Comparison of ENCODE assay signal across 29 cellular contexts in genomic region chr14:38971258-38971921, GRCh38.
"Had no signal": no experiment of that assay in that cellular context is flagged by ENCODE, and none has a peak within 500 bp of the region (broad histone marks: within the 10 kb centered on the region; RNA-seq: fewer than 3 reads in every experiment).

No MANE protein-coding gene starts in this region.

- H3K36me3 ChIP-seq: adrenal gland, ascending aorta, brain microvascular endothelial cell, left lung, pancreas, tibial artery had no signal

- H3K27me3 Mint-ChIP-seq: activated B cell treated with CpG ODN at 0.5 μM for 24 hours; activated CD4-positive, alpha-beta T cell treated with anti-CD3 and anti-CD28 coated beads for 36 hours; activated naive CD8-positive, alpha-beta T cell; activated T-cell treated with anti-CD3 and anti-CD28 coated beads, Interleukin-2, amount 50 U/mL, for 24 hours; activated T-helper 17 cell treated with anti-CD3 and anti-CD28 coated beads, Interleukin-2, amount 50 U/mL, for 72 hours; dendritic cell treated with granulocyte-macrophage colony-stimulating factor and Interleukin-4, amounts not matched to agents 40 ng/mL and 50 ng/mL, for 4 days; stimulated activated naive CD8-positive, alpha-beta T cell treated with anti-CD3 and anti-CD28 coated beads, Interleukin-15, amount 100 ng/mL, for 72 hours had no signal

- H3K36me3 Mint-ChIP-seq: activated naive CD8-positive, alpha-beta T cell; naive thymus-derived CD4-positive, alpha-beta T cell had no signal

- H3K9me3 Mint-ChIP-seq: activated T-helper 17 cell treated with anti-CD3 and anti-CD28 coated beads, Interleukin-2, amount 50 U/mL, for 72 hours; dendritic cell treated with granulocyte-macrophage colony-stimulating factor and Interleukin-4, amounts not matched to agents 40 ng/mL and 50 ng/mL, for 4 days; stimulated activated naive CD8-positive, alpha-beta T cell treated with anti-CD3 and anti-CD28 coated beads, Interleukin-15, amount 100 ng/mL, for 72 hours had no signal

- H3K4me1 ChIP-seq: adrenal gland, ascending aorta, left lung, pancreas, psoas muscle, tibial artery had no signal

- H3K4me3 Mint-ChIP-seq: activated B cell treated with CpG ODN at 0.5 μM for 24 hours; activated CD4-positive, alpha-beta T cell treated with anti-CD3 and anti-CD28 coated beads for 36 hours; activated naive CD8-positive, alpha-beta T cell; activated T-cell treated with anti-CD3 and anti-CD28 coated beads, Interleukin-2, amount 50 U/mL, for 24 hours; activated T-helper 17 cell treated with anti-CD3 and anti-CD28 coated beads, Interleukin-2, amount 50 U/mL, for 72 hours; dendritic cell treated with granulocyte-macrophage colony-stimulating factor and Interleukin-4, amounts not matched to agents 40 ng/mL and 50 ng/mL, for 4 days; naive thymus-derived CD4-positive, alpha-beta T cell; stimulated activated naive CD8-positive, alpha-beta T cell treated with anti-CD3 and anti-CD28 coated beads, Interleukin-15, amount 100 ng/mL, for 72 hours had no signal

- H3K27ac Mint-ChIP-seq: activated B cell treated with CpG ODN at 0.5 μM for 24 hours; activated CD4-positive, alpha-beta T cell treated with anti-CD3 and anti-CD28 coated beads for 36 hours; activated naive CD8-positive, alpha-beta T cell; activated T-cell treated with anti-CD3 and anti-CD28 coated beads, Interleukin-2, amount 50 U/mL, for 24 hours; activated T-helper 17 cell treated with anti-CD3 and anti-CD28 coated beads, Interleukin-2, amount 50 U/mL, for 72 hours; dendritic cell treated with granulocyte-macrophage colony-stimulating factor and Interleukin-4, amounts not matched to agents 40 ng/mL and 50 ng/mL, for 4 days; naive thymus-derived CD4-positive, alpha-beta T cell; stimulated activated naive CD8-positive, alpha-beta T cell treated with anti-CD3 and anti-CD28 coated beads, Interleukin-15, amount 100 ng/mL, for 72 hours had no signal

- H3K4me1 Mint-ChIP-seq: activated B cell treated with CpG ODN at 0.5 μM for 24 hours; activated CD4-positive, alpha-beta T cell treated with anti-CD3 and anti-CD28 coated beads for 36 hours; activated T-helper 17 cell treated with anti-CD3 and anti-CD28 coated beads, Interleukin-2, amount 50 U/mL, for 72 hours; naive thymus-derived CD4-positive, alpha-beta T cell; stimulated activated naive CD8-positive, alpha-beta T cell treated with anti-CD3 and anti-CD28 coated beads, Interleukin-15, amount 100 ng/mL, for 72 hours had no signal

- H3K4me3 ChIP-seq: adrenal gland, ascending aorta, hepatocyte, left lung, lung, pancreas, psoas muscle, skin epidermis, tibial artery had no signal

- FAIRE-seq: pancreas, urothelium cell line had no signal

- H3K27ac ChIP-seq: adrenal gland, ascending aorta, brain microvascular endothelial cell, hepatocyte, left lung, pancreas, psoas muscle, skin epidermis, tibial artery had no signal

- H3K79me2 ChIP-seq: hepatocyte had no signal

- H2AFZ ChIP-seq: hepatocyte had no signal

- ATAC-seq: activated CD4-positive, alpha-beta T cell treated with anti-CD3 and anti-CD28 coated beads for 36 hours; activated T-helper 17 cell treated with anti-CD3 and anti-CD28 coated beads, Interleukin-2, amount 50 U/mL, for 72 hours; left lung; naive thymus-derived CD4-positive, alpha-beta T cell; pancreas; psoas muscle; right cardiac atrium; stimulated activated naive CD8-positive, alpha-beta T cell treated with anti-CD3 and anti-CD28 coated beads, Interleukin-15, amount 100 ng/mL, for 72 hours had no signal

- H3K27me3 ChIP-seq: adrenal gland, ascending aorta, brain microvascular endothelial cell, hepatocyte, left lung, pancreas, tibial artery had no signal

- DNase-seq: activated B cell treated with CpG ODN at 0.5 μM for 24 hours; activated CD4-positive, alpha-beta T cell treated with anti-CD3 and anti-CD28 coated beads for 36 hours; activated CD4-positive, alpha-beta T cell treated with anti-CD3 and anti-CD28 coated beads, Interleukin-2, amount 50 U/mL, for 4 hours; activated CD8-positive, alpha-beta memory T cell treated with anti-CD3 and anti-CD28 coated beads for 24 hours; activated CD8-positive, alpha-beta memory T cell treated with anti-CD3 and anti-CD28 coated beads, Interleukin-2, amount 50 U/mL, for 4 hours; activated T-cell treated with anti-CD3 and anti-CD28 coated beads, Interleukin-2, amount 50 U/mL, for 24 hours; adrenal gland; brain microvascular endothelial cell; caudate nucleus; effector CD4-positive, alpha-beta T cell; foreskin melanocyte; kidney glomerular epithelial cell; left lung; naive thymus-derived CD4-positive, alpha-beta T cell; pancreas; psoas muscle; right cardiac atrium; stimulated activated CD4-positive, alpha-beta T cell treated with anti-CD3 and anti-CD28 coated beads, Interleukin-1b, Interleukin-23, amount 100 ng/mL, for 48 hours; stimulated activated naive CD8-positive, alpha-beta T cell treated with anti-CD3 and anti-CD28 coated beads, Interleukin-15, amount 100 ng/mL, for 72 hours; T1000; tibial artery had no signal

- H3K4me2 ChIP-seq: hepatocyte had no signal

- H3K9me3 ChIP-seq: adrenal gland, ascending aorta, pancreas, psoas muscle, tibial artery had no signal
